Comparison of ENCODE assay signal across 9 cellular contexts in genomic region chr5:159095218-159095617, GRCh38. TPM values are rescaled to one million over a fixed set of nuclear protein-coding genes. Genes with fewer than 3 reads are reported as not detected.
DNase-seq lines count a peak whose midpoint lies in the region; ATAC-seq, FAIRE-seq and TF ChIP-seq lines count a peak whose summit lies in the region.
"Had no signal": no experiment of that assay in that cellular context is flagged by ENCODE, and none has a peak within 500 bp of the region (broad histone marks: within the 10 kb centered on the region; RNA-seq: fewer than 3 reads in every experiment).

No MANE protein-coding gene starts in this region.

- H3K9me3 Mint-ChIP-seq in activated naive CD8-positive, alpha-beta T cell (ENCODE audit: low read depth): no peaks in the 10 kb centered on the region
- H3K9me3 Mint-ChIP-seq: central memory CD8-positive, alpha-beta T cell had no signal

- H3K4me3 ChIP-seq in GM08714 (ENCODE audit: low read length) (peak overlapping the region; percentile 15; the same call in 1 of the 2 replicates), hepatocyte (no peak overlapping the region), skeletal muscle tissue (ENCODE audit: low read length in 3 of 3) (peak overlapping the region; percentile 49 to 85 (median 77))

- no peak overlapping the region for H2AFZ ChIP-seq in hepatocyte

- FAIRE-seq in GM12891 (lab: Jason Lieb, UNC): no peak

- peaks cover 14% of the 10 kb centered on the region for H3K27me3 Mint-ChIP-seq in activated naive CD8-positive, alpha-beta T cell

- DNase-seq in hepatocyte (ENCODE audit: low spot score) (no peak), NCI-H526 treated with DMSO at 0.1 percent for 48 hours (lab: John Stamatoyannopoulos, UW) (no peak), GM12891 (ENCODE audit: insufficient read length, low spot score) (no peak), AG08396 (ENCODE audit: low spot score) (no peak)

- H3K27ac ChIP-seq in hepatocyte (no peak overlapping the region), skeletal muscle tissue (ENCODE audit: low read depth, low read length) (peak overlapping the region; percentile 88)

- peak overlapping the region; percentile 90 for H3K4me2 ChIP-seq in hepatocyte

- H3K27me3 ChIP-seq in hepatocyte: peaks cover 66% of the 10 kb centered on the region
- H3K27me3 ChIP-seq in skeletal muscle tissue (ENCODE audit: control insufficient read depth in 3 of 3, insufficient read depth in 3 of 3, low read length in 3 of 3): peaks cover 29 to 36% (median 35%) of the 10 kb centered on the region in 3 donors

- H3K79me2 ChIP-seq in hepatocyte: peaks cover 24% of the 10 kb centered on the region

- no peak for TF ChIP-seq CTCF in hepatocyte (IDR thresholded peaks at IDR 0.05; ENCODE audit: poor library complexity)

- no peak overlapping the region for H3K27ac Mint-ChIP-seq in activated naive CD8-positive, alpha-beta T cell

- peak overlapping the region; percentile 56 for H3K4me3 Mint-ChIP-seq in activated naive CD8-positive, alpha-beta T cell
- H3K4me3 Mint-ChIP-seq: central memory CD8-positive, alpha-beta T cell had no signal

- no peaks in the 10 kb centered on the region for H3K9me2 ChIP-seq in hepatocyte (replicated peaks; ENCODE audit: insufficient read depth)

- peaks cover 11% of the 10 kb centered on the region for H4K20me1 ChIP-seq in hepatocyte (ENCODE audit: insufficient read depth, poor library complexity, severe bottlenecking)

- no peaks in the 10 kb centered on the region for H3K36me3 Mint-ChIP-seq in activated naive CD8-positive, alpha-beta T cell

- no peaks in the 10 kb centered on the region for H3K36me3 ChIP-seq in hepatocyte (replicated peaks; ENCODE audit: insufficient read depth, low read depth)
- peaks cover 0 to 4% (median 0%) of the 10 kb centered on the region in 3 donors for H3K36me3 ChIP-seq in skeletal muscle tissue (ENCODE audit: control insufficient read depth in 3 of 3, insufficient read depth in 3 of 3, low read length in 3 of 3)

- H3K4me1 Mint-ChIP-seq in activated naive CD8-positive, alpha-beta T cell (ENCODE audit: low read depth): peaks cover 31% of the 10 kb centered on the region

- no peak for TF ChIP-seq POLR2A in GM12891 (IDR thresholded peaks at IDR 0.05; ENCODE audit: low read depth, low read length)

- WGBS in hepatocyte (ENCODE audit: low lambda C conversion rate, missing lambda C conversion rate): 28% methylated on average over 22 of the region's 22 CpGs

- peak overlapping the region in 2 of 3 donors; percentile 20 to 88 for H3K9ac ChIP-seq in skeletal muscle tissue (ENCODE audit: low read depth in 1 of 3, low read length in 3 of 3)

- no peaks in the 10 kb centered on the region for H3K9me3 ChIP-seq in hepatocyte (ENCODE audit: low read depth)
- no peaks in the 10 kb centered on the region for H3K9me3 ChIP-seq in skeletal muscle tissue (ENCODE audit: control insufficient read depth in 3 of 3, low read length in 3 of 3)

- no peak for ATAC-seq in HG03565 (IDR thresholded peaks at IDR 0.05; ENCODE audit: unreplicated experiment)

- peaks cover 4% of the 10 kb centered on the region for H3K4me1 ChIP-seq in hepatocyte (ENCODE audit: insufficient read depth)
- H3K4me1 ChIP-seq in skeletal muscle tissue (ENCODE audit: control insufficient read depth in 3 of 3, insufficient read depth in 3 of 3, low read length in 3 of 3): peaks cover 3 to 13% (median 10%) of the 10 kb centered on the region in 3 donors

TF ChIP-seq in GM12891, 5 proteins besides CTCF, POLR2A, EP300 and RAD21:
- TF ChIP-seq POLR2AphosphoS5 (IDR thresholded peaks at IDR 0.05; ENCODE audit: low read depth, low read length): no peak
- no peak for TF ChIP-seq TAF1 (IDR thresholded peaks at IDR 0.05; ENCODE audit: low read depth, low read length)
- TF ChIP-seq POU2F2 (IDR thresholded peaks at IDR 0.05; ENCODE audit: low read depth, low read length): no peak
- no peak for TF ChIP-seq SPI1 (IDR thresholded peaks at IDR 0.05; ENCODE audit: low read depth, low read length)
- no peak for TF ChIP-seq PAX5 (IDR thresholded peaks at IDR 0.05; ENCODE audit: insufficient read depth, low read length, severe bottlenecking)

RNA-seq across cellular contexts. Expression of gene EBF1, which starts 4.5 kb away (rescaled TPM):
- total RNA-seq in hepatocyte: 6.5 and 12.1 TPM in 2 replicates
- polyA plus RNA-seq in hepatocyte: 7.8 and 9.4 TPM in 2 replicates
- 18.8 TPM for total RNA-seq in skeletal muscle tissue
- polyA plus RNA-seq in GM12891 (2012; ENCODE audit: low read depth, missing spikeins): 2.8 TPM
